Comparison of ENCODE assay signal across 9 cellular contexts in the genomic region with DNA sequence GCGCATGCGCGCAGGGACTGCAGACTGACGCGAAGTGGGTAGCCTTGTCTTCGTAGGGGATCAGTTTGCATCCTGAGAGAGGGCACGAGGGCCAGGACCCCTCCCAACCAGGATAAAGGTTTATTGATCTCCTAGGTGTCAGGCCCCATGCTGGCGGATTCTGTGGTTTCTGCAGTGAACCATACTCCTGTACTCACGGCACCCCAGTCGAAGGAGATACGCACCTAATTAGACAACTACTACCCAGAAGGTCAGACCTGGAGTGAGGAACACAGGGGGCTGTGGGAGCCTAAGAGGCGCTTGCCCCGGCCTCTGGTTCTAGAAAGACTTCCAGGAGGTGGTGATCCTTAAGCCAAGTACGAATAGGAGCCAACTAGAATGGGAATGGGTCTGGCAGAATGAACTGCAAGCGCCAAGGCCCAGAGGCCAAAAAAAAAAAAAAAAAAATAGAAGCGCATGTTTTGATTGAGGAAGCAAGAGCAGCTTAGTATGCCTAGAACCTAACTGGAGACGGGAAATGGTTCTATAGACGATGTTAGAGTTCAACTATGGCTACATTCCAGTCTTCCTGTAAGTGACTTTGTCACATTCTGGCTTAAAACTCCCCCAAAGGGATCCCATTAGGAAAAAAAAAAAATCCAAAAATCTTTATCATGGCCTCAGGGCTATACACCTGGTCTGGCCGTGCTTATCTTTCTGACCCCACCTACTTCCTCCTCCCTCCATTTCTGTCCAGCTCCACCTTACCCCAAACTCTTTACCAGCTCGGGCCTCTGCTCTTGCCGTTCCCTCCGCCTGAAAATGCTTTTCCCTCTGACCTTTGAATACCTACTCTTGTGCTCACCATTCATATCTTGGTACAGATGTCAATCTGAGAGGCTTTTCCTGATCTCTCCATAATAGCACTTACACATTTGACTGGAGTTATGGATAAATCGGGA. TPM values are rescaled to one million over a fixed set of nuclear protein-coding genes. Genes with fewer than 3 reads are reported as not detected.
DNase-seq lines count a peak whose midpoint lies in the region; ATAC-seq and TF ChIP-seq lines count a peak whose summit lies in the region.
"Had no signal": no experiment of that assay in that cellular context is flagged by ENCODE, and none has a peak within 500 bp of the region (broad histone marks: within the 10 kb centered on the region; RNA-seq: fewer than 3 reads in every experiment).

No MANE protein-coding gene starts in this region.

- WGBS in liver = 50% methylated on average over 23 of the region's 23 CpGs

- peak overlapping the region; percentile 56 to 96 for H3K9ac ChIP-seq in liver (ENCODE audit: low read depth in 1 of 2, low read length in 2 of 2)

- DNase-seq in MV-4-11 (lab: John Stamatoyannopoulos, UW) (peak; percentile 23), substantia nigra (lab: John Stamatoyannopoulos, UW) (peak in 1 of 49 donors; percentile 46)

- no peak for TF ChIP-seq CTCF in liver (IDR thresholded peaks at IDR 0.05; ENCODE audit: low read depth, low read length, missing input control)

- no peak overlapping the region for H2AFZ ChIP-seq in ACC112 (ENCODE audit: low read length, unreplicated experiment)

- ATAC-seq in GM21381 (IDR thresholded peaks at IDR 0.05; ENCODE audit: unreplicated experiment) (no peak), HG02610 (IDR thresholded peaks at IDR 0.05; ENCODE audit: unreplicated experiment) (no peak), GM19351 (IDR thresholded peaks at IDR 0.05; ENCODE audit: unreplicated experiment) (no peak)

- no peak for TF ChIP-seq RAD21 in liver (IDR thresholded peaks at IDR 0.05)

- H3K4me3 ChIP-seq in ACC112 (ENCODE audit: low read depth, low read length) = peak overlapping the region; percentile 79
- H3K4me3 ChIP-seq in liver (ENCODE audit: low read depth in 1 of 3, low read length in 3 of 3) = peak overlapping the region; percentile 70 to 100 (median 93)

- H3K36me3 ChIP-seq in ACC112 (ENCODE audit: insufficient read depth, low read length) (no peaks in the 10 kb centered on the region), liver (ENCODE audit: control insufficient read depth in 4 of 4, insufficient read depth in 3 of 4, low read depth in 1 of 4, low read length in 3 of 4) (no peaks in the 10 kb centered on the region)

- H3K27ac ChIP-seq in ACC112 (ENCODE audit: low read depth, low read length) = peak overlapping the region; percentile 75
- H3K27ac ChIP-seq in angular gyrus (ENCODE audit: low read depth, low read length) = peak overlapping the region; percentile 97
- peak overlapping the region; percentile 83 to 91 for H3K27ac ChIP-seq in liver (ENCODE audit: low read depth in 1 of 2, low read length in 2 of 2)
- peak overlapping the region; percentile 88 for H3K27ac ChIP-seq in substantia nigra (ENCODE audit: low read depth, low read length, poor library complexity, severe bottlenecking)

- H3K9me3 ChIP-seq in liver (ENCODE audit: control insufficient read depth in 4 of 4, low read length in 3 of 4) = no peaks in the 10 kb centered on the region

- H3K4me1 ChIP-seq in ACC112 (ENCODE audit: control insufficient read depth, insufficient read depth, low read length, unreplicated experiment) = peaks cover 6% of the 10 kb centered on the region
- peaks cover 0 to 16% (median 11%) of the 10 kb centered on the region in 4 donors for H3K4me1 ChIP-seq in liver (ENCODE audit: control insufficient read depth in 4 of 4, insufficient read depth in 4 of 4, low read length in 3 of 4)

- H3K27me3 ChIP-seq in ACC112 (ENCODE audit: insufficient read depth, low read length) (no peaks in the 10 kb centered on the region), liver (ENCODE audit: control insufficient read depth in 4 of 4, insufficient read depth in 4 of 4, low read length in 3 of 4) (no peaks in the 10 kb centered on the region)

- peaks cover 21% of the 10 kb centered on the region for H3K79me2 ChIP-seq in ACC112 (ENCODE audit: control insufficient read depth, insufficient read depth, low read length, unreplicated experiment)

TF ChIP-seq in liver, 16 proteins besides CTCF, POLR2A, EP300 and RAD21:
- no peak for TF ChIP-seq GABPA (IDR thresholded peaks at IDR 0.05 in 1 of 2, conservative IDR thresholded peaks at IDR 0.05 in 1 of 2)
- TF ChIP-seq, protein P1, sequence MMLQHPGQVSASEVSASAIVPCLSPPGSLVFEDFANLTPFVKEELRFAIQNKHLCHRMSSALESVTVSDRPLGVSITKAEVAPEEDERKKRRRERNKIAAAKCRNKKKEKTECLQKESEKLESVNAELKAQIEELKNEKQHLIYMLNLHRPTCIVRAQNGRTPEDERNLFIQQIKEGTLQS (IDR thresholded peaks at IDR 0.05) = no peak
- TF ChIP-seq TAF1 (conservative IDR thresholded peaks at IDR 0.05) = no peak
- no peak for TF ChIP-seq FOXA1 (IDR thresholded peaks at IDR 0.05)
- TF ChIP-seq EGR1 (IDR thresholded peaks at IDR 0.05; ENCODE audit: low read depth in 2 of 2) = no peak
- TF ChIP-seq, protein P2, sequence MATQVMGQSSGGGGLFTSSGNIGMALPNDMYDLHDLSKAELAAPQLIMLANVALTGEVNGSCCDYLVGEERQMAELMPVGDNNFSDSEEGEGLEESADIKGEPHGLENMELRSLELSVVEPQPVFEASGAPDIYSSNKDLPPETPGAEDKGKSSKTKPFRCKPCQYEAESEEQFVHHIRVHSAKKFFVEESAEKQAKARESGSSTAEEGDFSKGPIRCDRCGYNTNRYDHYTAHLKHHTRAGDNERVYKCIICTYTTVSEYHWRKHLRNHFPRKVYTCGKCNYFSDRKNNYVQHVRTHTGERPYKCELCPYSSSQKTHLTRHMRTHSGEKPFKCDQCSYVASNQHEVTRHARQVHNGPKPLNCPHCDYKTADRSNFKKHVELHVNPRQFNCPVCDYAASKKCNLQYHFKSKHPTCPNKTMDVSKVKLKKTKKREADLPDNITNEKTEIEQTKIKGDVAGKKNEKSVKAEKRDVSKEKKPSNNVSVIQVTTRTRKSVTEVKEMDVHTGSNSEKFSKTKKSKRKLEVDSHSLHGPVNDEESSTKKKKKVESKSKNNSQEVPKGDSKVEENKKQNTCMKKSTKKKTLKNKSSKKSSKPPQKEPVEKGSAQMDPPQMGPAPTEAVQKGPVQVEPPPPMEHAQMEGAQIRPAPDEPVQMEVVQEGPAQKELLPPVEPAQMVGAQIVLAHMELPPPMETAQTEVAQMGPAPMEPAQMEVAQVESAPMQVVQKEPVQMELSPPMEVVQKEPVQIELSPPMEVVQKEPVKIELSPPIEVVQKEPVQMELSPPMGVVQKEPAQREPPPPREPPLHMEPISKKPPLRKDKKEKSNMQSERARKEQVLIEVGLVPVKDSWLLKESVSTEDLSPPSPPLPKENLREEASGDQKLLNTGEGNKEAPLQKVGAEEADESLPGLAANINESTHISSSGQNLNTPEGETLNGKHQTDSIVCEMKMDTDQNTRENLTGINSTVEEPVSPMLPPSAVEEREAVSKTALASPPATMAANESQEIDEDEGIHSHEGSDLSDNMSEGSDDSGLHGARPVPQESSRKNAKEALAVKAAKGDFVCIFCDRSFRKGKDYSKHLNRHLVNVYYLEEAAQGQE (IDR thresholded peaks at IDR 0.05) = no peak
- TF ChIP-seq SP1 (IDR thresholded peaks at IDR 0.05) = no peak
- no peak for TF ChIP-seq RXRA (IDR thresholded peaks at IDR 0.05)
- no peak for TF ChIP-seq FOXA2 (IDR thresholded peaks at IDR 0.05)
- no peak for TF ChIP-seq YY1 (IDR thresholded peaks at IDR 0.05)
- TF ChIP-seq NR2F2 (IDR thresholded peaks at IDR 0.05) = no peak
- no peak for TF ChIP-seq HNF4G (IDR thresholded peaks at IDR 0.05)

RNA-seq across cellular contexts. Expression of a gene that starts 0.9 kb away (rescaled TPM):
- total RNA-seq in liver = 10 to 100 TPM in 1 of 2 donors, 1 to 10 TPM in 1; 9.7 to 22.1 TPM
- polyA plus RNA-seq in liver = 10 to 100 TPM in 1 of 2 donors, 1 to 10 TPM in 1; 6.5 to 19.1 TPM

RNA-seq across cellular contexts. Expression of a gene that starts 8.4 kb away (rescaled TPM):
- total RNA-seq in liver = under 1 TPM; 0.08 to 0.09 TPM
- under 1 TPM; 0.07 to 0.09 TPM for polyA plus RNA-seq in liver
- total RNA-seq: pulmonary artery endothelial cell had no signal

RNA-seq across cellular contexts. Expression of a gene that starts 19.3 kb away (rescaled TPM):
- 1 to 10 TPM; 2.8 to 3.7 TPM for total RNA-seq in liver
- 1 to 10 TPM in 1 of 2 donors, under 1 TPM in 1; 0.47 to 4.9 TPM for polyA plus RNA-seq in liver

RNA-seq across cellular contexts. Expression of a gene that starts 23.9 kb away (rescaled TPM):
- 1 to 10 TPM; 6.9 to 7.1 TPM for total RNA-seq in liver
- 10 to 100 TPM; 14.7 to 14.9 TPM for polyA plus RNA-seq in liver

RNA-seq across cellular contexts. Expression of a gene that starts 24.4 kb away (rescaled TPM):
- total RNA-seq in liver = 10 to 100 TPM in 1 of 2 donors, 1 to 10 TPM in 1; 6.4 to 15.5 TPM
- 1 to 10 TPM; 2.8 to 4.0 TPM for polyA plus RNA-seq in liver
